8 cellular contexts compared by ENCODE assay signal in the genomic region with DNA sequence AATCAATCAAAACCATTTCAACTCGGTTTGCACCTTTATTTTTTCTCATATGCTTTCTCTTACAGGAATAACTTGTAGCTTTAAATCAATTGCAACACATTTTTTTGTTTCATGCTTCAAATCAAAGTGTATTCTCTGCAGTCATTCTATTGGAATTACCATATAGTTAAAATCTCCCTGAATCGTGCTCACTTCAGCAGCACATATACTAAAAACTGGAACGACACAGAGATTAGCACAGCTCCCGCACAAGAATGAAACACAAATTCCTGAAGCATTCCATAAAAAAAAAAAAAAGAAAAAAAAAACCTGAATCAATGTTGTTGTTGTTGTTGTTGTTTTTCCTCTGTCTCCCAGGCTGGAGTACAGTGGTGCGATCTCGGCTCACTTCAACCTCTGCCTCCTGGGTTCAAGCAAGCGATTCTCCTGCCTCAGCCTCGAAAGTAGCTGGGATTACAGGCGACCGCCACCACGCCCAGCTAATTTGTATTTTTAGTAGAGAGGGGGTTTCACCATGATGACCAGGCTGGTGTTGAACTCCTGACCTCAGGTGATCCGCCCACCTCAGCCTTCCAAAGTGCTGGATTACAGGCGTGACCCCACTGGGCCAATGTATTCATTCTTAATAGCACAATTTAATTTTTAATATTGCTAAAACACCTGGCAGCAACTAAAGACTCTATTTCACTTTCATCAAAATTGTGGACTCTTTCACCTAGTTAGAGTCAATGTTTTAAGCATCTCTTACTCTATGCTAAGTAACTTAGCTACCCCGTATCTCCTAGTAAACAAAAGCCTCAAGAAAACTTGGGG. TPM values are rescaled to one million over a fixed set of nuclear protein-coding genes. Genes with fewer than 3 reads are reported as not detected.
A peak's percentile ranks its signal among the peaks of the same experiment; 100 is the strongest.
DNase-seq lines count a peak whose midpoint lies in the region; ATAC-seq and TF ChIP-seq lines count a peak whose summit lies in the region.

No MANE protein-coding gene starts in this region.

- TF ChIP-seq POLR2A in esophagus muscularis mucosa (IDR thresholded peaks at IDR 0.05; ENCODE audit: low read depth), result no peak
- TF ChIP-seq POLR2A in sigmoid colon (IDR thresholded peaks at IDR 0.05), result no peak

- H3K4me3 ChIP-seq in GM12875 (ENCODE audit: low read depth, low read length) (peak overlapping the region; percentile 96), esophagus muscularis mucosa (peak overlapping the region; percentile 75 to 97 (median 86)), sigmoid colon (peak overlapping the region in 3 of 4 donors; percentile 76 to 92 (median 92))

- ATAC-seq in GM18909 (IDR thresholded peaks at IDR 0.05; ENCODE audit: poor library complexity, unreplicated experiment), result no peak

- H3K27ac ChIP-seq in RWPE1, result peak overlapping the region; percentile 90
- H3K27ac ChIP-seq in esophagus muscularis mucosa (replicated peaks in 1 of 4), result peak overlapping the region in 3 of 4 donors; percentile 84 to 89 (median 89)
- H3K27ac ChIP-seq in sigmoid colon, result peak overlapping the region; percentile 87 to 93 (median 90)

- 75% methylated on average over 14 of the region's 14 CpGs for WGBS in esophagus muscularis mucosa
- WGBS in sigmoid colon, 2 donors, result 57 to 75% methylated on average over 14 of the region's 14 CpGs

- DNase-seq in RWPE1 (ENCODE audit: low spot score) (no peak), esophagus muscularis mucosa (ENCODE audit: extremely low spot score) (no peak), sigmoid colon (no peak), KG1 (lab: John Stamatoyannopoulos, UW) (no peak), COR-L47 (lab: John Stamatoyannopoulos, UW) (no peak)
- DNase-seq in stimulated activated CD4-positive, alpha-beta T cell treated with anti-CD3 and anti-CD28 coated beads, Interleukin-15, amount 100 ng/mL, for 24 hours, result no peak

- H3K9me3 ChIP-seq in esophagus muscularis mucosa (no peaks in the 10 kb centered on the region), sigmoid colon (no peaks in the 10 kb centered on the region)

- CTCF ChIA-PET in RWPE1 (lab: Yijun Ruan, JAX), result interaction anchor here (0.7 to 1.5 kb wide), 3 partner anchors 30 to 189 kb away, joined by 4 read pairs; no protein-coding TSS in a partner anchor

- H3K4me1 ChIP-seq in esophagus muscularis mucosa (peaks cover 16 to 38% (median 28%) of the 10 kb centered on the region in 4 donors), sigmoid colon (peaks cover 0 to 30% (median 22%) of the 10 kb centered on the region in 4 donors)

- POLR2A ChIA-PET in RWPE1 (lab: Yijun Ruan, JAX; ENCODE audit: low non-redundant PET), result no interaction called here

- no peak for TF ChIP-seq EP300 in esophagus muscularis mucosa (IDR thresholded peaks at IDR 0.05)
- no peak for TF ChIP-seq EP300 in sigmoid colon (IDR thresholded peaks at IDR 0.05)

- intact Hi-C loops in esophagus muscularis mucosa (cut with DNase I) (no loop called here), sigmoid colon (cut with DNase I) (no loop called here)

- TF ChIP-seq CTCF in GM12875 (IDR thresholded peaks at IDR 0.05; ENCODE audit: borderline replicate concordance, insufficient read depth, low read depth, low read length), result no peak
- TF ChIP-seq CTCF in RWPE1 (conservative IDR thresholded peaks at IDR 0.05; ENCODE audit: low read depth), result no peak
- TF ChIP-seq CTCF in esophagus muscularis mucosa (IDR thresholded peaks at IDR 0.05), result no peak
- no peak for TF ChIP-seq CTCF in sigmoid colon (IDR thresholded peaks at IDR 0.05)

- H3K36me3 ChIP-seq in esophagus muscularis mucosa (peaks cover 11 to 26% (median 17%) of the 10 kb centered on the region in 4 donors), sigmoid colon (peaks cover 0 to 25% (median 4%) of the 10 kb centered on the region in 4 donors)

- no peaks in the 10 kb centered on the region for H3K27me3 ChIP-seq in esophagus muscularis mucosa
- no peaks in the 10 kb centered on the region for H3K27me3 ChIP-seq in sigmoid colon

RNA-seq across cellular contexts. Expression of a gene that starts 1.5 kb away (rescaled TPM):
- 100 to 1,000 TPM in 2 of 4 donors, 10 to 100 TPM in 2; 60.1 to 157 (median 89.2) TPM for total RNA-seq in esophagus muscularis mucosa
- 100 to 1,000 TPM in 3 of 4 donors, 10 to 100 TPM in 1; 37.6 to 181 (median 153) TPM for total RNA-seq in sigmoid colon
- polyA plus RNA-seq in sigmoid colon, result 10 to 100 TPM; 51.7 to 92.0 (median 52.9) TPM

RNA-seq across cellular contexts. Expression of a gene that starts 26.3 kb away (rescaled TPM):
- not detected for total RNA-seq in esophagus muscularis mucosa
- total RNA-seq in sigmoid colon, result not detected
- polyA plus RNA-seq in sigmoid colon, result not detected

RNA-seq across cellular contexts. Expression of a gene that starts 47.2 kb away (rescaled TPM):
- 10 to 100 TPM in 1 of 4 donors, 1 to 10 TPM in 3; 8.3 to 11.6 (median 9.6) TPM for total RNA-seq in esophagus muscularis mucosa
- 10 to 100 TPM in 2 of 4 donors, 1 to 10 TPM in 2; 6.1 to 10.5 (median 9.0) TPM for total RNA-seq in sigmoid colon
- polyA plus RNA-seq in sigmoid colon, result 1 to 10 TPM; 2.4 to 5.3 (median 3.9) TPM

RNA-seq across cellular contexts. Expression of a gene that starts 48.5 kb away (rescaled TPM):
- total RNA-seq in esophagus muscularis mucosa (10 to 100 TPM; 24.5 to 41.9 (median 37.5) TPM), sigmoid colon (10 to 100 TPM; 21.0 to 35.1 (median 26.3) TPM)
- polyA plus RNA-seq in sigmoid colon, result 10 to 100 TPM; 28.8 to 59.9 (median 59.7) TPM

RNA-seq across cellular contexts. Expression of a gene that starts 48.7 kb away (rescaled TPM):
- 1 to 10 TPM; 7.5 to 9.5 (median 8.4) TPM for total RNA-seq in esophagus muscularis mucosa
- 1 to 10 TPM; 7.4 to 9.3 (median 7.6) TPM for total RNA-seq in sigmoid colon
- polyA plus RNA-seq in sigmoid colon, result 1 to 10 TPM; 3.2 to 6.5 (median 3.6) TPM
